ENCODE assay signal across 24 cellular contexts in genomic region chr2:115190459-115190858, GRCh38.
"Had no signal": no experiment of that assay in that cellular context is flagged by ENCODE, and none has a peak within 500 bp of the region (broad histone marks: within the 10 kb centered on the region; RNA-seq: fewer than 3 reads in every experiment).

No MANE protein-coding gene starts in this region.

- DNase-seq: effector CD8-positive, alpha-beta T cell; foreskin keratinocyte; heart right ventricle; hippocampal formation; immature natural killer cell; left ventricle myocardium superior; lower lobe of right lung; naive thymus-derived CD8-positive, alpha-beta T cell; nephron progenitor cell; ovary; posterior cingulate gyrus; sigmoid colon; stimulated activated CD4-positive, alpha-beta T cell treated with anti-CD3 and anti-CD28 coated beads, Interleukin-2, amount 100 ng/mL, for 24 hours; stimulated activated CD4-positive, alpha-beta T cell treated with anti-CD3 and anti-CD28 coated beads, Interleukin-4, amount 100 ng/mL, for 24 hours; stimulated activated naive CD4-positive, alpha-beta T cell treated with Interleukin-2 at 50 U/mL for 16 hours; stomach; thyroid gland; trophoblast cell had no signal

- FAIRE-seq: endothelial cell of umbilical vein, keratinocyte had no signal

- H3K27me3 ChIP-seq: esophagus muscularis mucosa, foreskin keratinocyte, gastroesophageal sphincter, ovary, sigmoid colon, stomach, thyroid gland, vagina had no signal

- H3K4me3 ChIP-seq: esophagus muscularis mucosa, gastroesophageal sphincter, heart right ventricle, lower lobe of right lung, ovary, psoas muscle, sigmoid colon, stomach, thyroid gland, vagina had no signal

- H3K36me3 ChIP-seq: esophagus muscularis mucosa, gastroesophageal sphincter, heart right ventricle, lower lobe of right lung, ovary, sigmoid colon, stomach, thyroid gland, vagina had no signal
